Comparison of ENCODE assay signal across 11 cellular contexts in the genomic region with DNA sequence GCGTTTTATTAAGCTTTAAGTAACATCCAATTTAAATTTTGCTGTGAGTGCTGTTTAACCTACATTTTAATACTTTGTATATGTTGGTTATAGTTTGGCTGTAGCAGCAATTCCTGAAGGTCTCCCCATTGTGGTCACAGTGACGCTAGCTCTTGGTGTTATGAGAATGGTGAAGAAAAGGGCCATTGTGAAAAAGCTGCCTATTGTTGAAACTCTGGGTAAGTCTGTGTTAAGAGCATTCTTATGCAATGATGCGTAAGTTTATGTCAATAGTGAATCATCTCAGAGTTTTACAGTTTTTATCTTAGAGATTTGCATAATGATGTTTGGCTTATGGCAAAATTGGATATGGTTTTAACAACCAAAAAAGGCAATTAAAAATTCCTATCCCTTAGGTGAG.
DNase-seq lines count a peak whose midpoint lies in the region; ATAC-seq and TF ChIP-seq lines count a peak whose summit lies in the region.
"Had no signal": no experiment of that assay in that cellular context is flagged by ENCODE, and none has a peak within 500 bp of the region (broad histone marks: within the 10 kb centered on the region; RNA-seq: fewer than 3 reads in every experiment).

No MANE protein-coding gene starts in this region.

- no peak overlapping the region for H3K4me3 ChIP-seq in endodermal cell (ENCODE audit: low read length)
- no peak overlapping the region for H3K4me3 ChIP-seq in neural progenitor cell
- H3K4me3 ChIP-seq: heart right ventricle had no signal

- H3K4me2 ChIP-seq in neural progenitor cell, result peak overlapping the region; percentile 58
- H3K4me2 ChIP-seq: KMS-11 had no signal

- no peaks in the 10 kb centered on the region for H3K9me3 Mint-ChIP-seq in endodermal cell
- H3K9me3 Mint-ChIP-seq in neural progenitor cell, result no peaks in the 10 kb centered on the region

- no peak for ATAC-seq in HG03280 (IDR thresholded peaks at IDR 0.05; ENCODE audit: unreplicated experiment)
- no peak for ATAC-seq in HG03196 (IDR thresholded peaks at IDR 0.05; ENCODE audit: unreplicated experiment)
- ATAC-seq: heart right ventricle, right cardiac atrium had no signal

- H3K9me3 ChIP-seq in endodermal cell (ENCODE audit: control insufficient read depth, low read length) (no peaks in the 10 kb centered on the region), neural progenitor cell (ENCODE audit: low read depth) (no peaks in the 10 kb centered on the region)
- H3K9me3 ChIP-seq: heart right ventricle had no signal

- H4K20me1 ChIP-seq in neural progenitor cell (ENCODE audit: low read depth), result no peaks in the 10 kb centered on the region

- no peaks in the 10 kb centered on the region for H3K27me3 ChIP-seq in endodermal cell (ENCODE audit: control insufficient read depth, insufficient read depth, low read length, poor library complexity, severe bottlenecking)
- no peaks in the 10 kb centered on the region for H3K27me3 ChIP-seq in neural progenitor cell
- H3K27me3 ChIP-seq: heart right ventricle had no signal

- no peak overlapping the region for H3K9ac ChIP-seq in endodermal cell (ENCODE audit: extremely low read depth, low read length, poor library complexity, severe bottlenecking)
- H3K9ac ChIP-seq in neural progenitor cell, result no peak overlapping the region
- H3K9ac ChIP-seq: KMS-11 had no signal

- WGBS in endodermal cell (ENCODE audit: insufficient coverage in 1 of 2, insufficient read length in 1 of 2), 2 experiments, result 40 to 78% methylated on average over 1 to 2 of the region's 3 CpGs

- peaks cover 9% of the 10 kb centered on the region for H3K4me1 Mint-ChIP-seq in endodermal cell
- H3K4me1 Mint-ChIP-seq in neural progenitor cell, result peaks cover 4% of the 10 kb centered on the region

- H3K79me2 ChIP-seq in neural progenitor cell (ENCODE audit: low read depth), result no peaks in the 10 kb centered on the region

- H3K4me1 ChIP-seq in endodermal cell (ENCODE audit: control insufficient read depth, insufficient read depth, low read length) (no peaks in the 10 kb centered on the region), neural progenitor cell (peaks cover 23% of the 10 kb centered on the region)

- no peak overlapping the region for H2AFZ ChIP-seq in neural progenitor cell (replicated peaks)

- H3K36me3 ChIP-seq in endodermal cell (ENCODE audit: control insufficient read depth, insufficient read depth, low read length) (peaks cover 64% of the 10 kb centered on the region), neural progenitor cell (peaks cover 11% of the 10 kb centered on the region)

- no peak overlapping the region for H3K4me3 Mint-ChIP-seq in endodermal cell
- H3K4me3 Mint-ChIP-seq in neural progenitor cell, result no peak overlapping the region

- peak overlapping the region; percentile 55 for H3K27ac ChIP-seq in endodermal cell (ENCODE audit: low read depth, low read length)
- peak overlapping the region; percentile 59 for H3K27ac ChIP-seq in neural progenitor cell
- H3K27ac ChIP-seq: heart right ventricle, KMS-11 had no signal

- H3K27ac Mint-ChIP-seq in endodermal cell (no peak overlapping the region), neural progenitor cell (peak overlapping the region; percentile 24)

- H3K27me3 Mint-ChIP-seq in endodermal cell (ENCODE audit: insufficient read depth) (no peaks in the 10 kb centered on the region), neural progenitor cell (ENCODE audit: insufficient read depth, low read depth) (no peaks in the 10 kb centered on the region)

- no peak for TF ChIP-seq CTCF in endodermal cell (conservative IDR thresholded peaks at IDR 0.05)
- TF ChIP-seq CTCF in neural progenitor cell (IDR thresholded peaks at IDR 0.05), result no peak

- DNase-seq in Daoy (ENCODE audit: low read depth), result peak; percentile 88
- peak; percentile 81 for DNase-seq in NCI-H460 (ENCODE audit: extremely low read depth, low read depth)
- DNase-seq in endodermal cell, result no peak
- peak; percentile 81 for DNase-seq in neural progenitor cell (ENCODE audit: low spot score)
- no peak for DNase-seq in NCI-H2227 treated with DMSO at 0.1 percent for 48 hours (lab: John Stamatoyannopoulos, UW)
- no peak for DNase-seq in cerebellum (ENCODE audit: low spot score)
- DNase-seq: heart right ventricle, right cardiac atrium had no signal

- H3F3A ChIP-seq in neural progenitor cell (ENCODE audit: low read depth), result no peaks in the 10 kb centered on the region

- H3K36me3 Mint-ChIP-seq in endodermal cell (ENCODE audit: low read depth) (peaks cover 37% of the 10 kb centered on the region), neural progenitor cell (peaks cover 42% of the 10 kb centered on the region)

Comparison
In these comparisons a context has a peak if more than half of its experiments do, and no peak if none do; other contexts are left out.
1. DNase-seq: peak in Daoy (single experiment), NCI-H460 (single experiment) and neural progenitor cell (single experiment); none in endodermal cell (single experiment), NCI-H2227 treated with DMSO at 0.1 percent for 48 hours (single experiment) and cerebellum (single experiment).